Comparison of ENCODE assay signal across 1 cellular context in genomic region chr9:83012160-83012559, GRCh38.
TF ChIP-seq lines count a peak whose summit lies in the region.

No MANE protein-coding gene starts in this region.

TF ChIP-seq in IMR-90, 13 proteins besides CTCF, POLR2A, EP300 and RAD21 (continued from another document):
- TF ChIP-seq ELK1 (IDR thresholded peaks at IDR 0.05; ENCODE audit: borderline replicate concordance, low read depth, low read length): no peak
TF ChIP-seq in IMR-90: peak in this region for 0.
